ENCODE assay signal across 2 cellular contexts in the genomic region with DNA sequence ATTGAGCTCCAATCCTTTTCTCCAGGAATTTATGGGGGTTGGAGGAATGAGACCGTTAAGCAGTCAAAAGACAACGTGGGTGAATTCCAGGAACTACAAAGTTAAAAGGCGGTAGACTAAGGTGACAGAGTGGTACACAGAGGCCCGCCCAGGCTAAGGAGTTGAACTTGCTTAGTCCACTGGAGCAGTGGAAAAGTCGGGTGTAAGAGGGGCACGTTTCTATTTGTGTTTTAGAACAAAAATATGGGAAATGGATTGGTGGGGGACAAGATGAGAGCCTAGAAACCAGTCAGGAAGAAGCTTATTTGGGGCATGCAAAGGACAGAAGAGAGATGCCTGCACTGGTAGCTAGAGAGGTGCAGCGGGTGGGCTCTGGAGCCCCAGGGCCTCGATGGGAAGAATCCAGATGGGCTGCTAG.
TF ChIP-seq lines count a peak whose summit lies in the region.

No MANE protein-coding gene starts in this region.

TF ChIP-seq in IMR-90, 13 proteins besides CTCF, POLR2A, EP300 and RAD21:
- TF ChIP-seq MAFK (IDR thresholded peaks at IDR 0.05; ENCODE audit: low read depth, low read length) (no peak), FOS (IDR thresholded peaks at IDR 0.05; ENCODE audit: low read depth, low read length) (no peak), MXI1 (IDR thresholded peaks at IDR 0.05; ENCODE audit: borderline replicate concordance, low read depth, low read length) (no peak), ELK1 (IDR thresholded peaks at IDR 0.05; ENCODE audit: borderline replicate concordance, low read depth, low read length) (no peak), BHLHE40 (IDR thresholded peaks at IDR 0.05; ENCODE audit: low read depth, low read length) (no peak), USF2 (IDR thresholded peaks at IDR 0.05; ENCODE audit: low read depth, low read length) (no peak), SMC3 (IDR thresholded peaks at IDR 0.05; ENCODE audit: low read depth, low read length) (no peak), RFX5 (IDR thresholded peaks at IDR 0.05; ENCODE audit: low read depth, low read length) (no peak), CHD1 (IDR thresholded peaks at IDR 0.05; ENCODE audit: low read depth, low read length) (no peak), CEBPB (IDR thresholded peaks at IDR 0.05; ENCODE audit: low read depth, low read length) (no peak), MAZ (IDR thresholded peaks at IDR 0.05; ENCODE audit: borderline replicate concordance, low read depth, low read length) (no peak), NFE2L2 (IDR thresholded peaks at IDR 0.05; ENCODE audit: low read depth, low read length) (no peak), RCOR1 (IDR thresholded peaks at IDR 0.05; ENCODE audit: insufficient replicate concordance, low read length) (no peak)

TF ChIP-seq in GM12878, 131 proteins besides CTCF, POLR2A, EP300 and RAD21:
- no peak for TF ChIP-seq KDM1A (IDR thresholded peaks at IDR 0.05; ENCODE audit: borderline replicate concordance)
- no peak for TF ChIP-seq MEF2B (IDR thresholded peaks at IDR 0.05; ENCODE audit: partially characterized antibody, poor library complexity, severe bottlenecking)
- TF ChIP-seq ZSCAN29 (IDR thresholded peaks at IDR 0.05) = no peak
